ENCODE assay signal across 19 cellular contexts in the genomic region with DNA sequence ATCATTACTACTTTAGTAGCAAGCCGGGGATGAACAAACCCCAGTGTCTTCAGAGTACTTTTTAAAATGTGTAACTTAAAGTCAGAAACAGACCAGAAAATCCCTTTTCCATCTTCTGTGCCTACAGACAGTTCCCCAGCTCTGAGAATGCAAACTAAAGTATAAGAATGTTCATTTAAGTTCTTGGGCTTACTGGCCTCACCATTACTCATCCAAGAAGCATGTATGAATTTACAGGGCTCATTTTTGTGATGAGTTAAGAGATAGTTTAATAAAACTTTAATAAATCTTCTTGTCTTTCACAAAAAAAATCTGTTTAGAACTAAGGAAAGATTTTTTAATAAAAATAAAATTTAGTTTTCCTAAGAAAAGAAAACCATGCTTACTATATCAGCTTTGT. TPM values are rescaled to one million over a fixed set of nuclear protein-coding genes. Genes with fewer than 3 reads are reported as not detected.
DNase-seq lines count a peak whose midpoint lies in the region; ATAC-seq, FAIRE-seq and TF ChIP-seq lines count a peak whose summit lies in the region.
"Had no signal": no experiment of that assay in that cellular context is flagged by ENCODE, and none has a peak within 500 bp of the region (broad histone marks: within the 10 kb centered on the region; RNA-seq: fewer than 3 reads in every experiment).

No MANE protein-coding gene starts in this region.

- no peaks in the 10 kb centered on the region for H3K4me1 ChIP-seq in effector memory CD4-positive, alpha-beta T cell (ENCODE audit: control insufficient read depth, insufficient read depth, low read length, poor library complexity, severe bottlenecking)

- peak overlapping the region; percentile 69 for H3K27ac Mint-ChIP-seq in HFFc6
- no peak overlapping the region for H3K27ac Mint-ChIP-seq in activated CD8-positive, alpha-beta memory T cell treated with anti-CD3 and anti-CD28 coated beads, Interleukin-2, amount 10 ng/mL, durations not matched to agents 7 days and 5 days
- H3K27ac Mint-ChIP-seq: activated CD4-positive, alpha-beta memory T cell treated with anti-CD3 and anti-CD28 coated beads for 36 hours; stimulated activated memory B cell treated with anti-CD40 and anti-IgM and Interleukin-4, amounts not matched to agents 10 μg/mL and 1 μg/mL and 100 μg/mL, for 72 hours had no signal

- FAIRE-seq in A204.1 (lab: Jason Lieb, UNC) = peak; percentile 39
- FAIRE-seq: GM12892, K562 had no signal

- no peaks in the 10 kb centered on the region for H3K36me3 ChIP-seq in effector memory CD4-positive, alpha-beta T cell (ENCODE audit: control insufficient read depth, insufficient read depth, low read length)
- H3K36me3 ChIP-seq: ovary had no signal

- H3K27ac ChIP-seq in effector memory CD4-positive, alpha-beta T cell (ENCODE audit: insufficient read depth, low read length, poor library complexity, severe bottlenecking) = no peak overlapping the region
- H3K27ac ChIP-seq: adrenal gland, coronary artery, ovary had no signal

- H3K4me1 Mint-ChIP-seq in HFFc6 (ENCODE audit: low read depth) = peaks cover 42% of the 10 kb centered on the region
- peaks cover 21% of the 10 kb centered on the region for H3K4me1 Mint-ChIP-seq in activated CD8-positive, alpha-beta memory T cell treated with anti-CD3 and anti-CD28 coated beads, Interleukin-2, amount 10 ng/mL, durations not matched to agents 7 days and 5 days

- ATAC-seq in HG03354 (IDR thresholded peaks at IDR 0.05; ENCODE audit: poor library complexity, severe bottlenecking, unreplicated experiment) = no peak
- no peak for ATAC-seq in activated CD8-positive, alpha-beta memory T cell treated with anti-CD3 and anti-CD28 coated beads, Interleukin-2, amount 10 ng/mL, durations not matched to agents 7 days and 5 days
- ATAC-seq: esophagus mucosa; K562; left ventricle myocardium superior; stimulated activated memory B cell treated with anti-CD40 and anti-IgM and Interleukin-4, amounts not matched to agents 10 μg/mL and 1 μg/mL and 100 μg/mL, for 72 hours had no signal

- CTCF ChIA-PET in activated CD8-positive, alpha-beta memory T cell treated with anti-CD3 and anti-CD28 coated beads, Interleukin-2, amount 10 ng/mL, durations not matched to agents 7 days and 5 days (lab: Charles Lee) = interaction anchor here (1.3 to 4.1 kb wide), 2 partner anchors 17 to 127 kb away, joined by 4 to 21 read pairs; no protein-coding TSS in a partner anchor

- peak; percentile 66 for DNase-seq in HFFc6
- DNase-seq in amniotic stem cell (lab: John Stamatoyannopoulos, UW) = peak; percentile 2
- peak; percentile 54 for DNase-seq in fibroblast of villous mesenchyme (ENCODE audit: low read depth)
- no peak for DNase-seq in effector memory CD4-positive, alpha-beta T cell
- DNase-seq in activated CD8-positive, alpha-beta memory T cell treated with anti-CD3 and anti-CD28 coated beads, Interleukin-2, amount 10 ng/mL, durations not matched to agents 7 days and 5 days = no peak
- no peak for DNase-seq in NCI-H146 treated with DMSO at 0.1 percent for 48 hours (lab: John Stamatoyannopoulos, UW; ENCODE audit: unreplicated experiment)
- DNase-seq: activated CD4-positive, alpha-beta memory T cell treated with anti-CD3 and anti-CD28 coated beads for 36 hours; adrenal gland; COR-L47; left ventricle myocardium superior; NCI-H1417; ovary had no signal

- H3K9me3 ChIP-seq in effector memory CD4-positive, alpha-beta T cell (ENCODE audit: control insufficient read depth, low read length) = no peaks in the 10 kb centered on the region
- H3K9me3 ChIP-seq: adrenal gland, ovary had no signal

- peaks cover 7% of the 10 kb centered on the region; the same call in 1 of the 2 replicates for H3K36me3 Mint-ChIP-seq in HFFc6 (ENCODE audit: low read depth)
- peaks cover 22% of the 10 kb centered on the region for H3K36me3 Mint-ChIP-seq in activated CD8-positive, alpha-beta memory T cell treated with anti-CD3 and anti-CD28 coated beads, Interleukin-2, amount 10 ng/mL, durations not matched to agents 7 days and 5 days

- peak overlapping the region; percentile 36 for H3K4me3 Mint-ChIP-seq in HFFc6
- H3K4me3 Mint-ChIP-seq in activated CD8-positive, alpha-beta memory T cell treated with anti-CD3 and anti-CD28 coated beads, Interleukin-2, amount 10 ng/mL, durations not matched to agents 7 days and 5 days = no peak overlapping the region
- H3K4me3 Mint-ChIP-seq: activated CD4-positive, alpha-beta memory T cell treated with anti-CD3 and anti-CD28 coated beads for 36 hours; stimulated activated memory B cell treated with anti-CD40 and anti-IgM and Interleukin-4, amounts not matched to agents 10 μg/mL and 1 μg/mL and 100 μg/mL, for 72 hours had no signal

- TF ChIP-seq CTCF in HFFc6 (IDR thresholded peaks at IDR 0.05) (no peak), fibroblast of villous mesenchyme (IDR thresholded peaks at IDR 0.05; ENCODE audit: insufficient read depth, low read depth, low read length) (no peak)

- H3K27me3 ChIP-seq in effector memory CD4-positive, alpha-beta T cell (replicated peaks; ENCODE audit: control insufficient read depth, insufficient read depth, low read length, poor library complexity, severe bottlenecking) = no peaks in the 10 kb centered on the region
- H3K27me3 ChIP-seq: adrenal gland, ovary had no signal

- H3K4me3 ChIP-seq in fibroblast of villous mesenchyme (ENCODE audit: low read depth, low read length) = no peak overlapping the region
- no peak overlapping the region for H3K4me3 ChIP-seq in effector memory CD4-positive, alpha-beta T cell (ENCODE audit: insufficient read depth, low read depth, low read length, poor library complexity, severe bottlenecking)
- H3K4me3 ChIP-seq: adrenal gland, coronary artery, K562, ovary had no signal

- no peaks in the 10 kb centered on the region; the same call in 1 of the 2 replicates for H3K27me3 Mint-ChIP-seq in HFFc6 (ENCODE audit: insufficient read depth)
- H3K27me3 Mint-ChIP-seq in activated CD8-positive, alpha-beta memory T cell treated with anti-CD3 and anti-CD28 coated beads, Interleukin-2, amount 10 ng/mL, durations not matched to agents 7 days and 5 days = no peaks in the 10 kb centered on the region
- H3K27me3 Mint-ChIP-seq: activated CD4-positive, alpha-beta memory T cell treated with anti-CD3 and anti-CD28 coated beads for 36 hours; stimulated activated memory B cell treated with anti-CD40 and anti-IgM and Interleukin-4, amounts not matched to agents 10 μg/mL and 1 μg/mL and 100 μg/mL, for 72 hours had no signal

- no peaks in the 10 kb centered on the region for H3K9me3 Mint-ChIP-seq in HFFc6
- H3K9me3 Mint-ChIP-seq in activated CD8-positive, alpha-beta memory T cell treated with anti-CD3 and anti-CD28 coated beads, Interleukin-2, amount 10 ng/mL, durations not matched to agents 7 days and 5 days (ENCODE audit: low read depth) = no peaks in the 10 kb centered on the region
- H3K9me3 Mint-ChIP-seq: activated CD4-positive, alpha-beta memory T cell treated with anti-CD3 and anti-CD28 coated beads for 36 hours; stimulated activated memory B cell treated with anti-CD40 and anti-IgM and Interleukin-4, amounts not matched to agents 10 μg/mL and 1 μg/mL and 100 μg/mL, for 72 hours had no signal

RNA-seq across cellular contexts. Expression of a gene that starts 4.6 kb away (rescaled TPM):
- 10 to 100 TPM; 36.4 to 50.4 (median 44.9) TPM for total RNA-seq in HFFc6 (2021; fragmentation: NEBNext Ultra II Directional; extraction: Animal tissue kit (Norgen Biotek cat#: 25700))
- total RNA-seq in fibroblast of villous mesenchyme = 59.9 and 73.4 TPM in 2 replicates
- total RNA-seq in activated CD8-positive, alpha-beta memory T cell treated with anti-CD3 and anti-CD28 coated beads, Interleukin-2, amount 10 ng/mL, durations not matched to agents 7 days and 5 days = 10 to 100 TPM; 23.8 to 42.7 TPM

Comparison
In these comparisons a context has a peak if more than half of its experiments do, and no peak if none do; other contexts are left out.
1. DNase-seq: peak in HFFc6 (single experiment), amniotic stem cell (single experiment) and fibroblast of villous mesenchyme (single experiment); none in effector memory CD4-positive, alpha-beta T cell (0 of 3), activated CD8-positive, alpha-beta memory T cell treated with anti-CD3 and anti-CD28 coated beads, Interleukin-2, amount 10 ng/mL, durations not matched to agents 7 days and 5 days (single experiment) and NCI-H146 treated with DMSO at 0.1 percent for 48 hours (single experiment).